39 cellular contexts compared by ENCODE assay signal in the genomic region with DNA sequence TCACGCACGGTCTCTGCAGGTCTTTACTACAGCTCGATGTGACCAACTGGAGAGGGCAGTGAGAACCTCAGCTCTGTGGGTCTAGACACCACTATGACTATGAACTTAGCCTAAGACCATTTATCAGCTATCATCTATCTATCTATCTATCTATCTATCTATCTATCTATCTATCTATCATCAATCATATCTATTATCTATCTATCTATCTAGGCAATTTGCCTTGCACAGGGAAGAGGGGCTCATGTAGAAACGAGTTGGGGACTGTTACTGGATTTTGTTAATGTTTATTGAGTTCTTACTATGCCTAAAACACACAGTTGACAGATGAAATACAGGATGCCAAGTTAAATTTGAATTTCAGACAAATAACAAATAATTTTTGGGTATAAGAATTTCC.
"Had no signal": no experiment of that assay in that cellular context is flagged by ENCODE, and none has a peak within 500 bp of the region (broad histone marks: within the 10 kb centered on the region; RNA-seq: fewer than 3 reads in every experiment).

No MANE protein-coding gene starts in this region.

- H3K4me1 ChIP-seq: adrenal gland, ascending aorta, body of pancreas, breast epithelium had no signal

- H3K4me3 Mint-ChIP-seq: activated naive CD4-positive, alpha-beta T cell treated with anti-CD3 and anti-CD28 coated beads for 36 hours; activated naive CD4-positive, alpha-beta T cell treated with anti-CD3 and anti-CD28 coated beads, Interleukin-2, amount 10 ng/mL, durations not matched to agents 7 days and 5 days; activated naive CD4-positive, alpha-beta T cell treated with anti-CD3 and anti-CD28 coated beads, Interleukin-2, amount 50 U/mL, for 24 hours; activated naive CD8-positive, alpha-beta T cell; activated naive CD8-positive, alpha-beta T cell treated with anti-CD3 and anti-CD28 coated beads for 36 hours; activated naive CD8-positive, alpha-beta T cell treated with anti-CD3 and anti-CD28 coated beads, Interleukin-2, amount 10 ng/mL, durations not matched to agents 7 days and 5 days; activated naive CD8-positive, alpha-beta T cell treated with anti-CD3 and anti-CD28 coated beads, Interleukin-2, amount 50 U/mL, for 24 hours; activated T-cell treated with anti-CD3 and anti-CD28 coated beads, Interleukin-2, amount 50 U/mL, for 24 hours; activated T-cell treated with anti-CD3 and anti-CD28 coated beads, Interleukin-2, amount 50 U/mL, for 4 hours; activated T-cell treated with anti-CD3 and anti-CD28 coated beads, Interleukin-2, amount 50 U/mL, for 72 hours; activated T-helper 1 cell treated with anti-CD3 and anti-CD28 coated beads, Interleukin-12 subunit alpha, Interleukin-12 subunit beta, Interleukin-2, Interleukin-4 antibody, amounts not matched to agents 30 ng/mL and 10 ng/mL and 1 ng/mL, durations not matched to agents 14 hours and 24 hours and 36 hours; activated T-helper 17 cell treated with anti-CD3 and anti-CD28 coated beads, Interleukin-2, amount 50 U/mL, for 72 hours; brain; central memory CD8-positive, alpha-beta T cell had no signal

- H3K9me3 ChIP-seq: adrenal gland, ascending aorta, body of pancreas, breast epithelium had no signal

- H3K27me3 ChIP-seq: adrenal gland, ascending aorta, body of pancreas, brain microvascular endothelial cell, breast epithelium, cardiac muscle cell had no signal

- ATAC-seq: activated naive CD4-positive, alpha-beta T cell treated with anti-CD3 and anti-CD28 coated beads, Interleukin-2, amount 50 U/mL, for 72 hours; activated naive CD8-positive, alpha-beta T cell treated with anti-CD3 and anti-CD28 coated beads, Interleukin-2, amount 50 U/mL, for 24 hours; activated T-cell treated with anti-CD3 and anti-CD28 coated beads, Interleukin-2, amount 50 U/mL, for 4 hours; activated T-cell treated with anti-CD3 and anti-CD28 coated beads, Interleukin-2, amount 50 U/mL, for 72 hours; activated T-helper 17 cell treated with anti-CD3 and anti-CD28 coated beads, Interleukin-2, amount 50 U/mL, for 72 hours; body of pancreas had no signal

- H3K36me3 Mint-ChIP-seq: activated naive CD4-positive, alpha-beta T cell treated with anti-CD3 and anti-CD28 coated beads, Interleukin-2, amount 10 ng/mL, durations not matched to agents 7 days and 5 days; activated naive CD4-positive, alpha-beta T cell treated with anti-CD3 and anti-CD28 coated beads, Interleukin-2, amount 50 U/mL, for 24 hours; activated naive CD4-positive, alpha-beta T cell treated with anti-CD3 and anti-CD28 coated beads, Interleukin-2, amount 50 U/mL, for 72 hours; activated naive CD8-positive, alpha-beta T cell; activated naive CD8-positive, alpha-beta T cell treated with anti-CD3 and anti-CD28 coated beads for 36 hours; brain had no signal

- H3K9me3 Mint-ChIP-seq: activated naive CD4-positive, alpha-beta T cell treated with anti-CD3 and anti-CD28 coated beads for 36 hours; activated naive CD4-positive, alpha-beta T cell treated with anti-CD3 and anti-CD28 coated beads, Interleukin-2, amount 10 ng/mL, durations not matched to agents 7 days and 5 days; activated naive CD4-positive, alpha-beta T cell treated with anti-CD3 and anti-CD28 coated beads, Interleukin-2, amount 50 U/mL, for 24 hours; activated naive CD4-positive, alpha-beta T cell treated with anti-CD3 and anti-CD28 coated beads, Interleukin-2, amount 50 U/mL, for 72 hours; activated naive CD8-positive, alpha-beta T cell treated with anti-CD3 and anti-CD28 coated beads for 36 hours; activated naive CD8-positive, alpha-beta T cell treated with anti-CD3 and anti-CD28 coated beads, Interleukin-2, amount 50 U/mL, for 24 hours; activated T-cell treated with anti-CD3 and anti-CD28 coated beads, Interleukin-2, amount 50 U/mL, for 24 hours; activated T-cell treated with anti-CD3 and anti-CD28 coated beads, Interleukin-2, amount 50 U/mL, for 4 hours; activated T-cell treated with anti-CD3 and anti-CD28 coated beads, Interleukin-2, amount 50 U/mL, for 72 hours; activated T-helper 1 cell treated with anti-CD3 and anti-CD28 coated beads, Interleukin-12 subunit alpha, Interleukin-12 subunit beta, Interleukin-2, Interleukin-4 antibody, amounts not matched to agents 30 ng/mL and 10 ng/mL and 1 ng/mL, durations not matched to agents 14 hours and 24 hours and 36 hours; activated T-helper 17 cell treated with anti-CD3 and anti-CD28 coated beads, Interleukin-2, amount 50 U/mL, for 72 hours; central memory CD8-positive, alpha-beta T cell had no signal

- H3K27me3 Mint-ChIP-seq: activated naive CD4-positive, alpha-beta T cell treated with anti-CD3 and anti-CD28 coated beads, Interleukin-2, amount 10 ng/mL, durations not matched to agents 7 days and 5 days; activated naive CD4-positive, alpha-beta T cell treated with anti-CD3 and anti-CD28 coated beads, Interleukin-2, amount 50 U/mL, for 24 hours; activated naive CD8-positive, alpha-beta T cell; activated naive CD8-positive, alpha-beta T cell treated with anti-CD3 and anti-CD28 coated beads for 36 hours; activated naive CD8-positive, alpha-beta T cell treated with anti-CD3 and anti-CD28 coated beads, Interleukin-2, amount 10 ng/mL, durations not matched to agents 7 days and 5 days; activated T-cell treated with anti-CD3 and anti-CD28 coated beads, Interleukin-2, amount 50 U/mL, for 24 hours; activated T-helper 17 cell treated with anti-CD3 and anti-CD28 coated beads, Interleukin-2, amount 50 U/mL, for 72 hours; brain; central memory CD8-positive, alpha-beta T cell had no signal

- H3K4me3 ChIP-seq: adrenal gland, ascending aorta, body of pancreas, breast epithelium, cardiac muscle cell had no signal

- H3K27ac Mint-ChIP-seq: activated naive CD4-positive, alpha-beta T cell treated with anti-CD3 and anti-CD28 coated beads for 36 hours; activated naive CD4-positive, alpha-beta T cell treated with anti-CD3 and anti-CD28 coated beads, Interleukin-2, amount 10 ng/mL, durations not matched to agents 7 days and 5 days; activated naive CD4-positive, alpha-beta T cell treated with anti-CD3 and anti-CD28 coated beads, Interleukin-2, amount 50 U/mL, for 24 hours; activated naive CD4-positive, alpha-beta T cell treated with anti-CD3 and anti-CD28 coated beads, Interleukin-2, amount 50 U/mL, for 72 hours; activated naive CD8-positive, alpha-beta T cell; activated naive CD8-positive, alpha-beta T cell treated with anti-CD3 and anti-CD28 coated beads for 36 hours; activated naive CD8-positive, alpha-beta T cell treated with anti-CD3 and anti-CD28 coated beads, Interleukin-2, amount 10 ng/mL, durations not matched to agents 7 days and 5 days; activated naive CD8-positive, alpha-beta T cell treated with anti-CD3 and anti-CD28 coated beads, Interleukin-2, amount 50 U/mL, for 24 hours; activated T-cell treated with anti-CD3 and anti-CD28 coated beads, Interleukin-2, amount 50 U/mL, for 24 hours; activated T-cell treated with anti-CD3 and anti-CD28 coated beads, Interleukin-2, amount 50 U/mL, for 72 hours; activated T-helper 1 cell treated with anti-CD3 and anti-CD28 coated beads, Interleukin-12 subunit alpha, Interleukin-12 subunit beta, Interleukin-2, Interleukin-4 antibody, amounts not matched to agents 30 ng/mL and 10 ng/mL and 1 ng/mL, durations not matched to agents 14 hours and 24 hours and 36 hours; activated T-helper 17 cell treated with anti-CD3 and anti-CD28 coated beads, Interleukin-2, amount 50 U/mL, for 72 hours; activated T-helper 2 cell treated with anti-CD3 and anti-CD28 coated beads, Interferon-gamma antibody, Interleukin-2, Interleukin-4, amounts not matched to agents 10 μg/mL and 5 μg/mL and 100 μg/mL, durations not matched to agents 14 hours and 24 hours and 36 hours; brain had no signal

- H3K4me1 Mint-ChIP-seq: activated naive CD4-positive, alpha-beta T cell treated with anti-CD3 and anti-CD28 coated beads, Interleukin-2, amount 10 ng/mL, durations not matched to agents 7 days and 5 days; activated naive CD4-positive, alpha-beta T cell treated with anti-CD3 and anti-CD28 coated beads, Interleukin-2, amount 50 U/mL, for 24 hours; activated naive CD8-positive, alpha-beta T cell treated with anti-CD3 and anti-CD28 coated beads for 36 hours; activated naive CD8-positive, alpha-beta T cell treated with anti-CD3 and anti-CD28 coated beads, Interleukin-2, amount 10 ng/mL, durations not matched to agents 7 days and 5 days; activated naive CD8-positive, alpha-beta T cell treated with anti-CD3 and anti-CD28 coated beads, Interleukin-2, amount 50 U/mL, for 24 hours; activated T-helper 17 cell treated with anti-CD3 and anti-CD28 coated beads, Interleukin-2, amount 50 U/mL, for 72 hours; brain; central memory CD8-positive, alpha-beta T cell had no signal

- H3K27ac ChIP-seq: adrenal gland, ascending aorta, body of pancreas, brain microvascular endothelial cell, breast epithelium, cardiac muscle cell had no signal

- DNase-seq: activated effector memory CD4-positive, alpha-beta T cell treated with anti-CD3 and anti-CD28 coated beads, Interleukin-2, amount 50 U/mL, for 16 hours; activated effector memory CD4-positive, alpha-beta T cell treated with Interleukin-2 at 50 U/mL for 16 hours; activated gamma-delta T cell; activated gamma-delta T cell treated with Interleukin-2 at 50 U/mL for 16 hours; activated naive CD4-positive, alpha-beta T cell; activated naive CD4-positive, alpha-beta T cell treated with anti-CD3 and anti-CD28 coated beads for 36 hours; activated naive CD4-positive, alpha-beta T cell treated with anti-CD3 and anti-CD28 coated beads, Interleukin-2, amount 10 ng/mL, durations not matched to agents 7 days and 5 days; activated naive CD4-positive, alpha-beta T cell treated with anti-CD3 and anti-CD28 coated beads, Interleukin-2, amount 50 U/mL, for 16 hours; activated naive CD4-positive, alpha-beta T cell treated with Interleukin-2 at 50 U/mL for 16 hours; activated naive CD8-positive, alpha-beta T cell treated with anti-CD3 and anti-CD28 coated beads for 36 hours; activated naive CD8-positive, alpha-beta T cell treated with anti-CD3 and anti-CD28 coated beads, Interleukin-2, amount 10 ng/mL, durations not matched to agents 7 days and 5 days; activated naive CD8-positive, alpha-beta T cell treated with anti-CD3 and anti-CD28 coated beads, Interleukin-2, amount 50 U/mL, for 24 hours; activated T-cell treated with anti-CD3 and anti-CD28 coated beads, Interleukin-2, amount 50 U/mL, for 24 hours; activated T-cell treated with anti-CD3 and anti-CD28 coated beads, Interleukin-2, amount 50 U/mL, for 4 hours; activated T-cell treated with anti-CD3 and anti-CD28 coated beads, Interleukin-2, amount 50 U/mL, for 48 hours; activated T-cell treated with anti-CD3 and anti-CD28 coated beads, Interleukin-2, amount 50 U/mL, for 72 hours; adrenal gland; amniotic stem cell; amygdala; anterior cingulate cortex; aorta; body of pancreas; brain microvascular endothelial cell; caudate nucleus; central memory CD4-positive, alpha-beta T cell; cerebellar nuclear complex had no signal

- H3K36me3 ChIP-seq: adrenal gland, ascending aorta, brain microvascular endothelial cell, breast epithelium, cardiac muscle cell had no signal

- FAIRE-seq: astrocyte, bronchial epithelial cell had no signal
